Comparison of ENCODE assay signal across 16 cellular contexts in genomic region chr10:115830260-115830970, GRCh38.
DNase-seq lines count a peak whose midpoint lies in the region; TF ChIP-seq lines count a peak whose summit lies in the region.
"Had no signal": no experiment of that assay in that cellular context is flagged by ENCODE, and none has a peak within 500 bp of the region (broad histone marks: within the 10 kb centered on the region; RNA-seq: fewer than 3 reads in every experiment).

No MANE protein-coding gene starts in this region.

- peaks cover 4% of the 10 kb centered on the region for H3K36me3 Mint-ChIP-seq in MCF 10A (ENCODE audit: insufficient read depth, unreplicated experiment)
- H3K36me3 Mint-ChIP-seq: CD4-positive, alpha-beta memory T cell; stimulated activated effector memory CD8-positive, alpha-beta T cell treated with anti-CD3 and anti-CD28 coated beads, Interleukin-12 subunit alpha, Interleukin-12 subunit beta, amount 100 ng/mL, for 72 hours had no signal

- CTCF ChIA-PET in MCF 10A (lab: Yijun Ruan, JAX): interaction anchor here (0.6 to 3.4 kb wide), 10 partner anchors 17 to 554 kb away, joined by 3 to 16 read pairs (median 4); no protein-coding TSS in a partner anchor

- TF ChIP-seq CTCF in MCF 10A (IDR thresholded peaks at IDR 0.05; ENCODE audit: unreplicated experiment) (no peak), breast epithelium (IDR thresholded peaks at IDR 0.05) (no peak), fibroblast of the aortic adventitia (IDR thresholded peaks at IDR 0.05; ENCODE audit: insufficient read depth, low read length) (no peak)

- BruUV-seq in MCF 10A (replicated peaks; lab: Mats Ljungman, UMichigan): no TSS peak

- no peak overlapping the region for H3K27ac Mint-ChIP-seq in MCF 10A (ENCODE audit: low read depth, unreplicated experiment)
- H3K27ac Mint-ChIP-seq: activated T-helper 2 cell treated with anti-CD3 and anti-CD28 coated beads, Interferon-gamma antibody, Interleukin-2, Interleukin-4, amounts not matched to agents 10 μg/mL and 5 μg/mL and 100 μg/mL, durations not matched to agents 14 hours and 24 hours and 36 hours; CD4-positive, alpha-beta memory T cell; stimulated activated effector memory CD8-positive, alpha-beta T cell treated with anti-CD3 and anti-CD28 coated beads, Interleukin-12 subunit alpha, Interleukin-12 subunit beta, amount 100 ng/mL, for 72 hours; T-helper 17 cell had no signal

- TF ChIP-seq POLR2A in breast epithelium (IDR thresholded peaks at IDR 0.05): no peak

- H3K4me1 Mint-ChIP-seq in MCF 10A (ENCODE audit: insufficient read depth, unreplicated experiment): no peaks in the 10 kb centered on the region
- H3K4me1 Mint-ChIP-seq: CD4-positive, alpha-beta memory T cell; stimulated activated effector memory CD8-positive, alpha-beta T cell treated with anti-CD3 and anti-CD28 coated beads, Interleukin-12 subunit alpha, Interleukin-12 subunit beta, amount 100 ng/mL, for 72 hours; T-helper 17 cell had no signal

- intact Hi-C loops in MCF 10A (cut with micrococcal nuclease) (no loop called here), breast epithelium (cut with DNase I; ENCODE audit: low total_unique reads) (no loop called here)

- H3K27ac ChIP-seq in breast epithelium (no peak overlapping the region), SJCRH30 (no peak overlapping the region)
- H3K27ac ChIP-seq: coronary artery, spleen had no signal

- POLR2A ChIA-PET in MCF 10A (lab: Yijun Ruan, JAX): no interaction called here

- H3K4me1 ChIP-seq in breast epithelium: no peaks in the 10 kb centered on the region
- H3K4me1 ChIP-seq in SJCRH30: no peaks in the 10 kb centered on the region
- H3K4me1 ChIP-seq: spleen had no signal

- H3K27me3 Mint-ChIP-seq in MCF 10A (ENCODE audit: insufficient read depth, unreplicated experiment): no peaks in the 10 kb centered on the region
- H3K27me3 Mint-ChIP-seq: CD4-positive, alpha-beta memory T cell; T-helper 17 cell had no signal

- no peak overlapping the region for H3K4me3 ChIP-seq in breast epithelium
- H3K4me3 ChIP-seq in fibroblast of the aortic adventitia (ENCODE audit: low read depth, low read length): no peak overlapping the region
- no peak overlapping the region for H3K4me3 ChIP-seq in SJCRH30
- H3K4me3 ChIP-seq: coronary artery, spleen had no signal

- H3K9me3 Mint-ChIP-seq in MCF 10A (ENCODE audit: unreplicated experiment): no peaks in the 10 kb centered on the region

- H3K4me3 Mint-ChIP-seq in MCF 10A (ENCODE audit: unreplicated experiment): no peak overlapping the region
- H3K4me3 Mint-ChIP-seq: CD4-positive, alpha-beta memory T cell; stimulated activated effector memory CD8-positive, alpha-beta T cell treated with anti-CD3 and anti-CD28 coated beads, Interleukin-12 subunit alpha, Interleukin-12 subunit beta, amount 100 ng/mL, for 72 hours; T-helper 17 cell had no signal

- H3K36me3 ChIP-seq in breast epithelium: no peaks in the 10 kb centered on the region
- no peaks in the 10 kb centered on the region for H3K36me3 ChIP-seq in SJCRH30
- H3K36me3 ChIP-seq: spleen had no signal

- DNase-seq in MCF 10A (ENCODE audit: unreplicated experiment) (peak; percentile 40), breast epithelium (ENCODE audit: low spot score in 2 of 2) (no peak), RPMI7951 (ENCODE audit: low read depth) (peak; percentile 0), fibroblast of the aortic adventitia (ENCODE audit: low read depth) (peak; percentile 8), stromal cell of bone marrow (ENCODE audit: low read depth) (peak; percentile 53), SJCRH30 (no peak), HT-29 (ENCODE audit: low spot score) (no peak), NCI-H2196 treated with DMSO at 0.1 percent for 48 hours (lab: John Stamatoyannopoulos, UW; ENCODE audit: unreplicated experiment) (no peak)
- DNase-seq: CD4-positive, alpha-beta memory T cell; DMS79; posterior cingulate gyrus; spleen; T-helper 17 cell had no signal

- H3K27me3 ChIP-seq in breast epithelium (no peaks in the 10 kb centered on the region), SJCRH30 (no peaks in the 10 kb centered on the region)
- H3K27me3 ChIP-seq: spleen had no signal

- H3K9me3 ChIP-seq in breast epithelium: no peaks in the 10 kb centered on the region
- no peaks in the 10 kb centered on the region for H3K9me3 ChIP-seq in SJCRH30 (replicated peaks)

Comparison
In these comparisons a context has a peak if more than half of its experiments do, and no peak if none do; other contexts are left out.
1. DNase-seq: peak in MCF 10A (single experiment), RPMI7951 (single experiment), fibroblast of the aortic adventitia (single experiment) and stromal cell of bone marrow (single experiment); none in breast epithelium (0 of 2), SJCRH30 (0 of 2), HT-29 (single experiment) and NCI-H2196 treated with DMSO at 0.1 percent for 48 hours (single experiment).